12 cellular contexts compared by ENCODE assay signal in genomic region chr14:89813485-89814080, GRCh38.
DNase-seq lines count a peak whose midpoint lies in the region; ATAC-seq, FAIRE-seq and TF ChIP-seq lines count a peak whose summit lies in the region.
"Had no signal": no experiment of that assay in that cellular context is flagged by ENCODE, and none has a peak within 500 bp of the region (broad histone marks: within the 10 kb centered on the region; RNA-seq: fewer than 3 reads in every experiment).

No MANE protein-coding gene starts in this region.

- H3K36me3 ChIP-seq in HUES48 (ENCODE audit: control insufficient read depth, insufficient read depth, low read length) (no peaks in the 10 kb centered on the region), astrocyte (ENCODE audit: insufficient read depth, low read length) (no peaks in the 10 kb centered on the region), suprapubic skin (no peaks in the 10 kb centered on the region)

- H3K9me3 ChIP-seq in HUES48 (ENCODE audit: control insufficient read depth, insufficient read depth, low read length) (no peaks in the 10 kb centered on the region), astrocyte (ENCODE audit: insufficient read depth, low read depth, low read length) (no peaks in the 10 kb centered on the region), suprapubic skin (no peaks in the 10 kb centered on the region)

- H3K4me3 Mint-ChIP-seq in astrocyte (ENCODE audit: unreplicated experiment), result peak overlapping the region; percentile 15
- H3K4me3 Mint-ChIP-seq: activated CD4-positive, alpha-beta memory T cell treated with anti-CD3 and anti-CD28 coated beads for 36 hours had no signal

- H3K79me2 ChIP-seq in astrocyte (ENCODE audit: insufficient read depth, low read length), result no peaks in the 10 kb centered on the region

- H3K4me1 Mint-ChIP-seq in astrocyte (ENCODE audit: low read depth, unreplicated experiment), result peaks cover 26% of the 10 kb centered on the region

- H3K4me3 ChIP-seq in HUES48 (ENCODE audit: low read depth, low read length), result peak overlapping the region; percentile 10; the same call in 1 of the 2 replicates
- H3K4me3 ChIP-seq in astrocyte (ENCODE audit: insufficient read depth, low read depth, low read length), result peak overlapping the region; percentile 34
- peak overlapping the region; percentile 3 for H3K4me3 ChIP-seq in suprapubic skin
- H3K4me3 ChIP-seq: PC-9 had no signal

- H3K4me2 ChIP-seq in astrocyte (ENCODE audit: low read length), result peak overlapping the region; percentile 76
- H3K4me2 ChIP-seq: PC-9 had no signal

- H3K27ac ChIP-seq in HUES48 (ENCODE audit: low read depth, low read length) (no peak overlapping the region), astrocyte (ENCODE audit: low read depth, low read length) (peak overlapping the region; percentile 100), suprapubic skin (no peak overlapping the region)
- H3K27ac ChIP-seq: PC-9 had no signal

- FAIRE-seq in astrocyte (lab: Jason Lieb, UNC), result peak; percentile 98

- H3K27me3 ChIP-seq in HUES48 (ENCODE audit: control insufficient read depth, insufficient read depth, low read length), result no peaks in the 10 kb centered on the region
- no peaks in the 10 kb centered on the region for H3K27me3 ChIP-seq in astrocyte (ENCODE audit: insufficient read depth, low read length)
- H3K27me3 ChIP-seq in suprapubic skin, result no peaks in the 10 kb centered on the region

- no peaks in the 10 kb centered on the region for H3K9me3 Mint-ChIP-seq in astrocyte (ENCODE audit: unreplicated experiment)
- H3K9me3 Mint-ChIP-seq: activated CD4-positive, alpha-beta memory T cell treated with anti-CD3 and anti-CD28 coated beads for 36 hours had no signal

- no peak for TF ChIP-seq CTCF in astrocyte (IDR thresholded peaks at IDR 0.05; ENCODE audit: insufficient read depth, low read depth, low read length)
- TF ChIP-seq CTCF in suprapubic skin (IDR thresholded peaks at IDR 0.05), result no peak

- TF ChIP-seq EP300 in suprapubic skin (IDR thresholded peaks at IDR 0.05), result no peak

- DNase-seq in astrocyte (ENCODE audit: low read depth) (peak; percentile 98), iris pigment epithelial cell (ENCODE audit: low read depth) (peak; percentile 94), suprapubic skin (ENCODE audit: low spot score in 2 of 2) (no peak), UCSD-AML1 (lab: John Stamatoyannopoulos, UW; ENCODE audit: unreplicated experiment) (no peak), NCI-H146 treated with DMSO at 0.1 percent for 48 hours (lab: John Stamatoyannopoulos, UW; ENCODE audit: unreplicated experiment) (no peak), left colon (no peak)
- DNase-seq: activated CD4-positive, alpha-beta memory T cell treated with anti-CD3 and anti-CD28 coated beads for 36 hours; NCI-H1417 treated with DMSO at 0.1 percent for 48 hours; PC-9 had no signal

- TF ChIP-seq POLR2A in suprapubic skin (IDR thresholded peaks at IDR 0.05), result no peak

- intact Hi-C loops in left colon (cut with DNase I, micrococcal nuclease), result no loop called here

- WGBS in suprapubic skin, result 44% methylated on average over 12 of the region's 12 CpGs

- H3K4me1 ChIP-seq in HUES48 (ENCODE audit: control insufficient read depth, insufficient read depth, low read length) (peaks cover 3% of the 10 kb centered on the region; the same call in 1 of the 2 replicates), astrocyte (ENCODE audit: insufficient read depth, low read length) (peaks cover 27% of the 10 kb centered on the region), suprapubic skin (no peaks in the 10 kb centered on the region)

- H4K20me1 ChIP-seq in astrocyte (ENCODE audit: insufficient read depth, low read length), result no peaks in the 10 kb centered on the region

- no peaks in the 10 kb centered on the region for H3K36me3 Mint-ChIP-seq in astrocyte (ENCODE audit: low read depth, unreplicated experiment)
- H3K36me3 Mint-ChIP-seq: activated CD4-positive, alpha-beta memory T cell treated with anti-CD3 and anti-CD28 coated beads for 36 hours had no signal

- ATAC-seq in left colon (no peak), HG02642 (IDR thresholded peaks at IDR 0.05; ENCODE audit: poor library complexity, unreplicated experiment) (no peak)
- ATAC-seq: HCT116 had no signal

- H3K27ac Mint-ChIP-seq in astrocyte (ENCODE audit: unreplicated experiment), result peak overlapping the region; percentile 99
- H3K27ac Mint-ChIP-seq: activated CD4-positive, alpha-beta memory T cell treated with anti-CD3 and anti-CD28 coated beads for 36 hours had no signal

- H3K9ac ChIP-seq in HUES48 (ENCODE audit: low read depth, low read length), result no peak overlapping the region
- peak overlapping the region; percentile 90 for H3K9ac ChIP-seq in astrocyte (ENCODE audit: low read length)

- no peak overlapping the region for H2AFZ ChIP-seq in astrocyte (ENCODE audit: low read depth, low read length)
- H2AFZ ChIP-seq: PC-9 had no signal

- no peaks in the 10 kb centered on the region for H3K27me3 Mint-ChIP-seq in astrocyte (ENCODE audit: low read depth, unreplicated experiment)

Comparison
In these comparisons a context has a peak if more than half of its experiments do, and no peak if none do; other contexts are left out.
1. DNase-seq: peak in astrocyte (single experiment) and iris pigment epithelial cell (single experiment); none in suprapubic skin (0 of 2), UCSD-AML1 (single experiment), NCI-H146 treated with DMSO at 0.1 percent for 48 hours (single experiment) and left colon (0 of 2).
2. Peak in every context shown above with its lines, with median percentiles within 50 percentile points of each other: H3K4me3 ChIP-seq.